In the genomic region with DNA sequence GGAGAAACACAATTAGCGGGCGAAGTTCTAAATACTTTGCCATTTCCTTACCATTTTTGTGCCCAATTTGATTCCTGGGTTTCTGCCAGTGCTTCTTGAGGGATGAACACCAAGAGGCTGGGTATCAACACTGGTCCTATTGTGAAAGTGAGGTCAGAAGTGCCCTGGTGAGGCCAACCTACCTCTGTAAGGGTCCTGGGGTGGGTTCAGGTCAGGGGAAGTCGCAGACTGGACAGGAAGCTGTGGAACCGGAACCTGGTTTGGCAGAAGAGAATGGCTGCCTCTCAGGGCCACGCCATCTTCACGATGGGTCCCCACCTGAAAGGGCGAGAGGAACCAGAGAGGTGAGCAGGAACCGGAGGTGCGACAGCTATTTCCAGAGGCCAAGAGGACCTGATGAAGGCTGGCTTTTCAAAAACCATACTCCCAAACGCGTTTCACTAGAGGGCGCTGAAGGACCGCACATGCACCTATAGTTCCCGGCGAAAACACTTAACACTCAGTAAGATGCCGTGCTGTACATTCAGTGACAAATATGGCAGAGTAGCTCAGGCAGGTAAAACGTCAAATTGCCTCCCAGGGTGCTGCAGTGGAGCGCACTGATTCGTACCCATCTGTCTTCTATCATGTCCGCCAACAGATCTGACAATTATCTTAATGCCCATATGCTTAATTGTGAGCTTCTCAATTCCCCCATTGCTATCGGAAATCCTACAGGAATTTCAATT, we compare ENCODE assay signal across 8 cellular contexts.
DNase-seq lines count a peak whose midpoint lies in the region; ATAC-seq and TF ChIP-seq lines count a peak whose summit lies in the region.

No MANE protein-coding gene starts in this region.

- BruUV-seq in HCT116 (replicated peaks; lab: Mats Ljungman, UMichigan) = no TSS peak

- no peaks in the 10 kb centered on the region for H3K4me1 Mint-ChIP-seq in activated naive CD8-positive, alpha-beta T cell treated with anti-CD3 and anti-CD28 coated beads, Interleukin-2, amount 50 U/mL, for 24 hours

- H3K9me3 ChIP-seq in HCT116 (ENCODE audit: control insufficient read depth in 1 of 2, insufficient read depth in 1 of 2, low read depth in 1 of 2, low read length in 2 of 2) = no peaks in the 10 kb centered on the region
- H3K9me3 ChIP-seq in MG63 = no peaks in the 10 kb centered on the region
- no peaks in the 10 kb centered on the region for H3K9me3 ChIP-seq in Peyer's patch
- H3K9me3 ChIP-seq in prostate gland = no peaks in the 10 kb centered on the region

- H3K79me2 ChIP-seq in HCT116 (ENCODE audit: insufficient read depth, low read length) = no peaks in the 10 kb centered on the region

- TF ChIP-seq CTCF in GM10248 (IDR thresholded peaks at IDR 0.05; ENCODE audit: control extremely low read depth, extremely low read depth, low read depth, missing control alignments) (peak; percentile 78), HCT116 (IDR thresholded peaks at IDR 0.05 in 2 of 3, conservative IDR thresholded peaks at IDR 0.05 in 1 of 3; ENCODE audit: borderline replicate concordance in 1 of 3, insufficient read depth in 1 of 3, low read depth in 2 of 3, low read length in 2 of 3) (peak; percentile 46 to 87 (median 78); a peak in 5 of 6 replicates), Peyer's patch (IDR thresholded peaks at IDR 0.05) (peak; percentile 30 to 77 (median 72)), prostate gland (IDR thresholded peaks at IDR 0.05) (peak; percentile 23 to 77 (median 70))

- 33% methylated on average over 21 of the region's 21 CpGs for WGBS in prostate gland

- DNase-seq in GM10248 (ENCODE audit: extremely low spot score) = peak; percentile 54
- DNase-seq in HCT116 (ENCODE audit: low read depth, low spot score) = peak; percentile 48
- peak; percentile 36 for DNase-seq in MG63
- peak; percentile 69 to 90 (median 81) for DNase-seq in Peyer's patch
- peak; percentile 59 for DNase-seq in activated naive CD8-positive, alpha-beta T cell treated with anti-CD3 and anti-CD28 coated beads, Interleukin-2, amount 50 U/mL, for 24 hours
- peak; percentile 76 for DNase-seq in cardiac septum (ENCODE audit: low spot score)
- peak; percentile 80 for DNase-seq in prostate gland (ENCODE audit: low spot score)

- intact Hi-C loops in HCT116 (cut with micrococcal nuclease) = loop anchor here (1.0 to 5.0 kb wide), 3 partner anchors 41 to 1342 kb away; no protein-coding TSS in a partner anchor
- intact Hi-C loops in cardiac septum (cut with DNase I) = loop anchor here (5.0 to 10.0 kb wide), 6 partner anchors 168 to 1343 kb away; partner anchors contain the start of gene TCF4
- intact Hi-C loops in prostate gland (cut with DNase I) = loop anchor here (2.0 to 10.0 kb wide), 4 partner anchors 180 to 1340 kb away; partner anchors contain the start of gene TCF4

- no peaks in the 10 kb centered on the region for H3K9me2 ChIP-seq in HCT116 (ENCODE audit: insufficient read depth)

- RAD21 ChIA-PET in HCT116 (lab: Charles Lee; ENCODE audit: low non-redundant PET in 1 of 2, low total read pairs in 2 of 2, uncharacterized antibody in 2 of 2, unreplicated experiment in 2 of 2) = interaction anchor here in 1 of 2 experiments (1.1 to 1.2 kb wide), 2 partner anchors 10 to 1330 kb away, joined by 3 read pairs; no protein-coding TSS in a partner anchor

- H3K27me3 Mint-ChIP-seq in activated naive CD8-positive, alpha-beta T cell treated with anti-CD3 and anti-CD28 coated beads, Interleukin-2, amount 50 U/mL, for 24 hours = no peaks in the 10 kb centered on the region

- H3K4me1 ChIP-seq in HCT116 (ENCODE audit: control insufficient read depth in 1 of 2, insufficient read depth in 2 of 2, low read length in 2 of 2) = no peaks in the 10 kb centered on the region
- H3K4me1 ChIP-seq in Peyer's patch = no peaks in the 10 kb centered on the region
- no peaks in the 10 kb centered on the region for H3K4me1 ChIP-seq in prostate gland (replicated peaks)

- no peak overlapping the region; the same call in 1 of the 2 replicates for H3K4me2 ChIP-seq in HCT116 (ENCODE audit: low read length)

- POLR2A ChIA-PET in GM10248 (lab: Yijun Ruan, JAX) = no interaction called here
- POLR2A ChIA-PET in HCT116 (lab: Charles Lee) = no interaction called here

- ATAC-seq in HCT116 (peak; percentile 98), HG02970 (IDR thresholded peaks at IDR 0.05; ENCODE audit: low FRiP score, unreplicated experiment) (no peak)
- peak; percentile 63 for ATAC-seq in activated naive CD8-positive, alpha-beta T cell treated with anti-CD3 and anti-CD28 coated beads, Interleukin-2, amount 50 U/mL, for 24 hours

- H3K36me3 ChIP-seq in HCT116 (ENCODE audit: control insufficient read depth in 1 of 2, insufficient read depth in 2 of 2, low read length in 2 of 2) = no peaks in the 10 kb centered on the region
- peaks cover 2% of the 10 kb centered on the region; the same call in 1 of the 2 replicates for H3K36me3 ChIP-seq in MG63
- peaks cover 0 to 5% (median 0%) of the 10 kb centered on the region in 3 donors for H3K36me3 ChIP-seq in Peyer's patch
- H3K36me3 ChIP-seq in prostate gland = no peaks in the 10 kb centered on the region

- TF ChIP-seq RAD21 in HCT116 (IDR thresholded peaks at IDR 0.05; ENCODE audit: low read depth) = peak; percentile 79

- H3K9ac ChIP-seq in HCT116 (ENCODE audit: low read length) = no peak overlapping the region

- H3K4me3 ChIP-seq in HCT116 (replicated peaks in 1 of 2; ENCODE audit: low read depth in 1 of 2, low read length in 2 of 2) (no peak overlapping the region), MG63 (no peak overlapping the region), Peyer's patch (no peak overlapping the region), prostate gland (no peak overlapping the region)

- peak overlapping the region; percentile 52 for H2AFZ ChIP-seq in HCT116 (ENCODE audit: low read depth, low read length, poor library complexity, severe bottlenecking)

- H3K27me3 ChIP-seq in HCT116 (ENCODE audit: insufficient read depth, low read length) = 0 out of 2 replicates have a peak, but pooled peaks cover 5% of the 10 kb centered on the region
- no peaks in the 10 kb centered on the region for H3K27me3 ChIP-seq in MG63
- H3K27me3 ChIP-seq in Peyer's patch = no peaks in the 10 kb centered on the region
- no peaks in the 10 kb centered on the region for H3K27me3 ChIP-seq in prostate gland (replicated peaks; ENCODE audit: insufficient read depth)

- H3K36me3 Mint-ChIP-seq in activated naive CD8-positive, alpha-beta T cell treated with anti-CD3 and anti-CD28 coated beads, Interleukin-2, amount 50 U/mL, for 24 hours (ENCODE audit: low read depth) = no peaks in the 10 kb centered on the region

- H3K27ac ChIP-seq in HCT116 (ENCODE audit: low read depth, low read length) = no peak overlapping the region
- H3K27ac ChIP-seq in Peyer's patch = peak overlapping the region in 1 of 4 donors; percentile 8
- H3K27ac ChIP-seq in prostate gland = no peak overlapping the region

- H3K9me3 Mint-ChIP-seq in activated naive CD8-positive, alpha-beta T cell treated with anti-CD3 and anti-CD28 coated beads, Interleukin-2, amount 50 U/mL, for 24 hours = no peaks in the 10 kb centered on the region

- TF ChIP-seq POLR2A in HCT116 (IDR thresholded peaks at IDR 0.05; ENCODE audit: borderline replicate concordance, extremely low read depth, insufficient read depth, insufficient read length) (no peak), Peyer's patch (IDR thresholded peaks at IDR 0.05) (no peak), prostate gland (IDR thresholded peaks at IDR 0.05) (no peak)

- no peaks in the 10 kb centered on the region for H4K20me1 ChIP-seq in HCT116 (ENCODE audit: insufficient read depth)

- CTCF ChIA-PET in GM10248 (lab: Yijun Ruan, JAX) = interaction anchor here (0.7 to 4.6 kb wide), 58 partner anchors 9 to 1417 kb away, joined by 3 to 69 read pairs (median 6); partner anchors contain the start of gene WDR7
- CTCF ChIA-PET in HCT116 (lab: Charles Lee) = interaction anchor here (0.6 to 1.6 kb wide), 6 partner anchors 11 to 1343 kb away, joined by 3 to 8 read pairs (median 4); no protein-coding TSS in a partner anchor

- no peak overlapping the region for H3K27ac Mint-ChIP-seq in activated naive CD8-positive, alpha-beta T cell treated with anti-CD3 and anti-CD28 coated beads, Interleukin-2, amount 50 U/mL, for 24 hours

- H3K4me3 Mint-ChIP-seq in activated naive CD8-positive, alpha-beta T cell treated with anti-CD3 and anti-CD28 coated beads, Interleukin-2, amount 50 U/mL, for 24 hours = no peak overlapping the region

TF ChIP-seq in HCT116, 20 proteins besides CTCF, POLR2A, EP300 and RAD21:
- peak; percentile 29 for TF ChIP-seq YY1 (IDR thresholded peaks at IDR 0.05; ENCODE audit: extremely low read depth, insufficient replicate concordance, low read depth, low read length)
- no peak for TF ChIP-seq ATF3 (IDR thresholded peaks at IDR 0.05)
- TF ChIP-seq CEBPB (IDR thresholded peaks at IDR 0.05; ENCODE audit: low read depth) = no peak
- TF ChIP-seq, protein P1, sequence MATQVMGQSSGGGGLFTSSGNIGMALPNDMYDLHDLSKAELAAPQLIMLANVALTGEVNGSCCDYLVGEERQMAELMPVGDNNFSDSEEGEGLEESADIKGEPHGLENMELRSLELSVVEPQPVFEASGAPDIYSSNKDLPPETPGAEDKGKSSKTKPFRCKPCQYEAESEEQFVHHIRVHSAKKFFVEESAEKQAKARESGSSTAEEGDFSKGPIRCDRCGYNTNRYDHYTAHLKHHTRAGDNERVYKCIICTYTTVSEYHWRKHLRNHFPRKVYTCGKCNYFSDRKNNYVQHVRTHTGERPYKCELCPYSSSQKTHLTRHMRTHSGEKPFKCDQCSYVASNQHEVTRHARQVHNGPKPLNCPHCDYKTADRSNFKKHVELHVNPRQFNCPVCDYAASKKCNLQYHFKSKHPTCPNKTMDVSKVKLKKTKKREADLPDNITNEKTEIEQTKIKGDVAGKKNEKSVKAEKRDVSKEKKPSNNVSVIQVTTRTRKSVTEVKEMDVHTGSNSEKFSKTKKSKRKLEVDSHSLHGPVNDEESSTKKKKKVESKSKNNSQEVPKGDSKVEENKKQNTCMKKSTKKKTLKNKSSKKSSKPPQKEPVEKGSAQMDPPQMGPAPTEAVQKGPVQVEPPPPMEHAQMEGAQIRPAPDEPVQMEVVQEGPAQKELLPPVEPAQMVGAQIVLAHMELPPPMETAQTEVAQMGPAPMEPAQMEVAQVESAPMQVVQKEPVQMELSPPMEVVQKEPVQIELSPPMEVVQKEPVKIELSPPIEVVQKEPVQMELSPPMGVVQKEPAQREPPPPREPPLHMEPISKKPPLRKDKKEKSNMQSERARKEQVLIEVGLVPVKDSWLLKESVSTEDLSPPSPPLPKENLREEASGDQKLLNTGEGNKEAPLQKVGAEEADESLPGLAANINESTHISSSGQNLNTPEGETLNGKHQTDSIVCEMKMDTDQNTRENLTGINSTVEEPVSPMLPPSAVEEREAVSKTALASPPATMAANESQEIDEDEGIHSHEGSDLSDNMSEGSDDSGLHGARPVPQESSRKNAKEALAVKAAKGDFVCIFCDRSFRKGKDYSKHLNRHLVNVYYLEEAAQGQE (IDR thresholded peaks at IDR 0.05; ENCODE audit: low read depth) = no peak
- TF ChIP-seq ZFX (IDR thresholded peaks at IDR 0.05) = no peak
